17 cellular contexts compared by ENCODE assay signal in the genomic region with DNA sequence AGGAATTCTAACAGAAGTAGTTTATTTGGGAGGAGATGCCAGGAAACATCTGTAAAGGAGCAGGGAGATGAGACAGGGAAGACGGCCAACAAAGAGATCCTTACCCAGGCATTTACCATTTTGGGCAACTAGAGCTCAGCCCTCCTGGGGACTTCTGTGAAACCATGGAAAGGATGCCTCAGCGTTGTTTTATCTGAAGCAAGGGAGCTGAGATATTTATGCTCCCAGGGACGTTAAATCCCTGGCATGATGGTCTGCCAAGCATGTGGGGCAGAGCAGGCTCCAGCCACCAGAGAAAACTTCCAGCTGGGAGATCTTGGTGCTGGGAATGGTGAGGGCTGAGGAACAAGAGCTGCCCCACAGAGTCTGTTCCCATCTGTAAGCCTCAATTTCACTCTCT.
"Had no signal": no experiment of that assay in that cellular context is flagged by ENCODE, and none has a peak within 500 bp of the region (broad histone marks: within the 10 kb centered on the region; RNA-seq: fewer than 3 reads in every experiment).

No MANE protein-coding gene starts in this region.

- H3K27me3 ChIP-seq: cardiac muscle cell had no signal

- H3K4me1 ChIP-seq: parathyroid adenoma had no signal

- DNase-seq: activated B cell treated with CpG ODN at 0.5 μM for 24 hours; activated CD4-positive, alpha-beta memory T cell treated with anti-CD3 and anti-CD28 coated beads, Interleukin-2, amount 10 ng/mL, durations not matched to agents 7 days and 5 days; activated CD4-positive, alpha-beta T cell treated with anti-CD3 and anti-CD28 coated beads for 4 hours; activated CD8-positive, alpha-beta memory T cell treated with anti-CD3 and anti-CD28 coated beads, Interleukin-2, amount 10 ng/mL, durations not matched to agents 7 days and 5 days; activated naive CD8-positive, alpha-beta T cell treated with anti-CD3 and anti-CD28 coated beads for 36 hours; amygdala; dermis blood vessel endothelial cell; effector memory CD8-positive, alpha-beta T cell; mesendoderm; stimulated activated CD4-positive, alpha-beta T cell treated with anti-CD3 and anti-CD28 coated beads, Interleukin-12 subunit alpha, Interleukin-12 subunit beta, amount 100 ng/mL, for 4 hours; stimulated activated CD4-positive, alpha-beta T cell treated with anti-CD3 and anti-CD28 coated beads, Interleukin-2, amount 100 ng/mL, for 24 hours; stimulated activated naive CD4-positive, alpha-beta T cell treated with Interleukin-2 at 50 U/mL for 16 hours; T-helper 1 cell; T-helper 9 cell had no signal

- H3K36me3 ChIP-seq: cardiac muscle cell had no signal

- H3K27ac ChIP-seq: cardiac muscle cell, parathyroid adenoma had no signal

- ATAC-seq: activated CD8-positive, alpha-beta memory T cell treated with anti-CD3 and anti-CD28 coated beads, Interleukin-2, amount 10 ng/mL, durations not matched to agents 7 days and 5 days; effector memory CD8-positive, alpha-beta T cell; natural killer cell treated with Interleukin-12 subunit alpha and Interleukin-12 subunit beta and Interleukin-15 and Interleukin-18, amount 100 ng/mL, for 72 hours had no signal

- H3K4me3 ChIP-seq: cardiac muscle cell had no signal
